In the genomic region with DNA sequence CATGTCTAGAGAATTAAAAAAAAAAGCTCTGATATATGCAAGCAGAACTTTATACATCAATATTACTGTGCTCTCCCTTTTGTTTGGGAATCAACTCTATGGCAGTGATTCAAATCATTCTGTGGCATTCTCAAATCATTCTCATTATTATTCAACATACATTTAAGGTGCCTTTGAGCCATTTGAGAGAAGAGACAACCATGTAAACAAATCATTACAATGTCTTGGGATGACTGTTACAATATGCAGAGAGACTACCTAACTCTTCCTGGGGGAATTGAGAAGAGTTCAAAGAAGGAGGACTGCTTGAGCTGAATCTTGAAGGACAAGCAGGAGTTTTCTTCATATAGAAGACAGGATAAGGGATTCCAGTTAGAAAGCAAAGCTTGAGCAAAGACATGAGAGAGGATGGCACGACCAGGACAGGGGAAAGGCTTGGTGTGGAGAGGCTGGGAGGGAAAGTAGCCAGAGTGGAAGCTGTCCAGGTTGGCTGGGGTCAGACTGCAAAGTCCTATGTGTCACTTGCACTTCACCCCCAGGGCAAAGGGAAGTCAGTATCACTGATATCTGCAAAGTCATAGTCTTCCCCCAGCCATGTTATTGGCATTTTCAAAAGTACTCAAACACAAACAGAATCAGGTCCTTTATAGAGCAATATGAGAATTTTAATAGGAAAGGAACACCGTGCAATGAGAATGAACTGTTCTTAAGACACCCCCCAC, we compare ENCODE assay signal across 10 cellular contexts. TPM values are rescaled to one million over a fixed set of nuclear protein-coding genes. Genes with fewer than 3 reads are reported as not detected.
A peak's percentile ranks its signal among the peaks of the same experiment; 100 is the strongest.
DNase-seq lines count a peak whose midpoint lies in the region; ATAC-seq, FAIRE-seq and TF ChIP-seq lines count a peak whose summit lies in the region.
"Had no signal": no experiment of that assay in that cellular context is flagged by ENCODE, and none has a peak within 500 bp of the region (broad histone marks: within the 10 kb centered on the region; RNA-seq: fewer than 3 reads in every experiment).

No MANE protein-coding gene starts in this region.

- H3K27ac ChIP-seq in K562 (ENCODE audit: extremely low read depth, low read depth, low read length) (no peak overlapping the region), pancreas (peak overlapping the region in 1 of 4 donors; percentile 13)

- no peaks in the 10 kb centered on the region for H3K27me3 ChIP-seq in K562 (ENCODE audit: control insufficient read depth in 2 of 2, insufficient read depth in 2 of 2, low read length in 2 of 2)
- H3K27me3 ChIP-seq in pancreas = no peaks in the 10 kb centered on the region
- H3K27me3 ChIP-seq in BE2C = no peaks in the 10 kb centered on the region

- POLR2A ChIA-PET in K562 (lab: Yijun Ruan, JAX) (interaction anchor here (1.0 to 5.6 kb wide), 2 partner anchors 9 to 78 kb away, joined by 3 to 25 read pairs; a partner anchor contains a TSS), HEK293T (lab: Yijun Ruan, JAX) (no interaction called here)

- H3K36me3 ChIP-seq in K562 (ENCODE audit: control insufficient read depth, insufficient read depth, low read length) (peaks cover 34% of the 10 kb centered on the region; the same call in 2 of the 3 replicates), pancreas (no peaks in the 10 kb centered on the region), BE2C (peaks cover 72% of the 10 kb centered on the region)

- intact Hi-C loops in K562 (cut with micrococcal nuclease) (no loop called here), pancreas (cut with DNase I) (no loop called here)

- TF ChIP-seq CTCF in K562 (IDR thresholded peaks at IDR 0.05 in 2 of 3, conservative IDR thresholded peaks at IDR 0.05 in 1 of 3; ENCODE audit: insufficient read depth in 2 of 3, low read depth in 1 of 3, low read length in 3 of 3) (no peak), pancreas (IDR thresholded peaks at IDR 0.05) (no peak), BE2C (IDR thresholded peaks at IDR 0.05; ENCODE audit: low read depth, low read length) (no peak)

- DNase-seq in K562 (ENCODE audit: extremely low read depth in 1 of 4, low spot score in 3 of 4) (peak in 2 of 4 experiments; percentile 30 to 34), pancreas (peak in 1 of 6 donors; percentile 28), BE2C (no peak), LoVo (ENCODE audit: low spot score) (no peak), HEK293T (ENCODE audit: extremely low spot score) (no peak)
- DNase-seq: activated effector memory CD4-positive, alpha-beta T cell treated with anti-CD3 and anti-CD28 coated beads, Interleukin-2, amount 50 U/mL, for 16 hours; NCI-H1417 had no signal

- ATAC-seq in GM18867 (IDR thresholded peaks at IDR 0.05; ENCODE audit: unreplicated experiment) (peak; percentile 39), HG02885 (IDR thresholded peaks at IDR 0.05; ENCODE audit: poor library complexity, unreplicated experiment) (peak; percentile 56), K562 (peak; percentile 88), pancreas (peak; percentile 38 to 61 (median 42))

- H3K4me3 ChIP-seq in K562 (no peak overlapping the region), pancreas (no peak overlapping the region), BE2C (ENCODE audit: low read depth, low read length) (no peak overlapping the region)

- no peak for TF ChIP-seq EP300 in K562 (IDR thresholded peaks at IDR 0.05; ENCODE audit: low read length)

- H3K79me2 ChIP-seq in K562 (ENCODE audit: control insufficient read depth, insufficient read depth, low read length) = peaks cover 19% of the 10 kb centered on the region; the same call in 2 of the 3 replicates

- H3K9me3 ChIP-seq in K562 (replicated peaks; ENCODE audit: control insufficient read depth, insufficient read depth, low read depth, low read length) = no peaks in the 10 kb centered on the region
- H3K9me3 ChIP-seq in pancreas = no peaks in the 10 kb centered on the region
- H3K9me3 ChIP-seq in BE2C = no peaks in the 10 kb centered on the region

- FAIRE-seq in K562 (lab: Jason Lieb, UNC) = no peak
- FAIRE-seq in pancreas (lab: Jason Lieb, UNC) = no peak
- FAIRE-seq: TTC549 had no signal

- peak overlapping the region in 1 of 2 experiments; percentile 6; a peak in 1 of 4 replicates for H3K9ac ChIP-seq in K562 (ENCODE audit: insufficient read depth in 1 of 2, low read depth in 2 of 2, low read length in 2 of 2)

- 21% methylated on average over 2 of the region's 2 CpGs for WGBS in K562 (ENCODE audit: insufficient coverage, low coverage, missing lambda C conversion rate)
- WGBS in pancreas, 2 donors = 35 to 50% methylated on average over 2 of the region's 2 CpGs

- CTCF ChIA-PET in K562 (lab: Yijun Ruan, JAX; ENCODE audit: low intra/inter-chr PET ratio) (no interaction called here), HEK293T (lab: Yijun Ruan, JAX) (no interaction called here)

- in situ Hi-C loops in K562 (cut with MboI) = no loop called here

- H3K9me1 ChIP-seq in K562 (ENCODE audit: control insufficient read depth, insufficient read depth, low read length) = peaks cover 2% of the 10 kb centered on the region

- no peak overlapping the region for H3K4me2 ChIP-seq in K562 (ENCODE audit: insufficient read depth, low read length)

- no peak overlapping the region for H2AFZ ChIP-seq in K562 (ENCODE audit: low read depth, low read length)

- H3K4me1 ChIP-seq in K562 (replicated peaks in 1 of 2; ENCODE audit: control insufficient read depth in 2 of 2, insufficient read depth in 2 of 2, low read length in 2 of 2) (peaks cover 0 to 9% of the 10 kb centered on the region in 2 experiments; a peak in 3 of 5 replicates), pancreas (peaks cover 24 to 64% (median 37%) of the 10 kb centered on the region in 3 donors), BE2C (peaks cover 17% of the 10 kb centered on the region)

- no peak for TF ChIP-seq POLR2A in K562 (conservative IDR thresholded peaks at IDR 0.05)

- no peak for TF ChIP-seq RAD21 in K562 (CRISPR knock-in tag; conservative IDR thresholded peaks at IDR 0.05 in 1 of 2, IDR thresholded peaks at IDR 0.05 in 1 of 2)

- peaks cover 19% of the 10 kb centered on the region; the same call in 1 of the 2 replicates for H4K20me1 ChIP-seq in K562 (replicated peaks; ENCODE audit: control insufficient read depth, insufficient read depth, low read length)

- no TSS peak for BruUV-seq in K562 (replicated peaks; lab: Mats Ljungman, UMichigan)

TF ChIP-seq in K562, 482 proteins besides CTCF, POLR2A, EP300 and RAD21 (continues in another document):
- no peak for TF ChIP-seq NR2C2 (CRISPR knock-in tag; IDR thresholded peaks at IDR 0.05)
- peak; percentile 57 for TF ChIP-seq NR2C2 (tag; IDR thresholded peaks at IDR 0.05)
- TF ChIP-seq ZNF778 (CRISPR knock-in tag; IDR thresholded peaks at IDR 0.05) = no peak
- TF ChIP-seq XRCC3 (IDR thresholded peaks at IDR 0.05) = no peak
- TF ChIP-seq NFE2 (IDR thresholded peaks at IDR 0.05; ENCODE audit: low read depth) = peak; percentile 89
- peak; percentile 66 for TF ChIP-seq MAFG (tag; conservative IDR thresholded peaks at IDR 0.05)
- TF ChIP-seq ZNF316 (IDR thresholded peaks at IDR 0.05) = peak; percentile 35; the same call in 1 of the 2 replicates
- TF ChIP-seq C11orf30 (IDR thresholded peaks at IDR 0.05; ENCODE audit: low read depth) = peak; percentile 56
- TF ChIP-seq XRCC5 (IDR thresholded peaks at IDR 0.05; ENCODE audit: low read depth, low read length) = no peak
- TF ChIP-seq DPF2 (IDR thresholded peaks at IDR 0.05) = peak; percentile 40; the same call in 1 of the 2 replicates
- TF ChIP-seq MAFF (IDR thresholded peaks at IDR 0.05; ENCODE audit: low read length) = peak; percentile 57; the same call in 1 of the 2 replicates
- TF ChIP-seq MAFK (IDR thresholded peaks at IDR 0.05; ENCODE audit: low read length) = peak; percentile 17; the same call in 1 of the 2 replicates
- peak; percentile 18; the same call in 1 of the 2 replicates for TF ChIP-seq ARID1B (IDR thresholded peaks at IDR 0.05)

TF ChIP-seq in HEK293T, 16 proteins besides CTCF, POLR2A, EP300 and RAD21:
- no peak for TF ChIP-seq ARNT (IDR thresholded peaks at IDR 0.05)
- no peak for TF ChIP-seq FOXK2 (IDR thresholded peaks at IDR 0.05)
- no peak for TF ChIP-seq FOXA1 (IDR thresholded peaks at IDR 0.05)
- TF ChIP-seq L3MBTL2 (conservative IDR thresholded peaks at IDR 0.05) = no peak
TF ChIP-seq in HEK293T: peak in this region for 0.

RNA-seq across cellular contexts. Expression of a gene that starts 9.0 kb away (rescaled TPM):
- 81.0 and 127 TPM in 2 replicates for total RNA-seq in K562 (2011; cell fraction: chromatin; rRNA removed; ENCODE audit: low replicate concordance)
- 24.8 and 40.4 TPM in 2 replicates for total RNA-seq in K562 (2011; cell fraction: nucleolus; rRNA removed)
- total RNA-seq in K562 (2011; cell fraction: nucleoplasm; rRNA removed) = 67.7 and 90.5 TPM in 2 replicates
- 8.1 and 10.4 TPM in 2 replicates for total RNA-seq in K562 (2014; rRNA removed)
- 15.0 and 16.5 TPM in 2 replicates for total RNA-seq in K562 (2014; rRNA removed; fragmentation: Illumina TruSeq; extraction: Trizol)
- total RNA-seq in K562 (2015; rRNA removed; fragmentation: Illumina TruSeq; extraction: Trizol) = 11.3 and 12.1 TPM in 2 replicates
- 20.0 and 20.1 TPM in 2 replicates for total RNA-seq in K562 (2021)
- polyA plus RNA-seq in K562 (2011; rRNA removed) = 22.5 and 37.3 TPM in 2 replicates
- polyA plus RNA-seq in K562 (2011; cell fraction: cytosol; rRNA removed) = 12.3 and 36.0 TPM in 2 replicates
- polyA plus RNA-seq in K562 (2011; cell fraction: nucleus; rRNA removed) = 44.1 and 66.0 TPM in 2 replicates
- 13.2 and 34.7 TPM in 2 replicates for polyA plus RNA-seq in K562 (2012)
- polyA plus RNA-seq in K562 (2014; fragmentation: Illumina TruSeq; extraction: Trizol) = 16.8 and 19.6 TPM in 2 replicates
- 1 to 10 TPM; 7.1 to 8.1 TPM for polyA plus RNA-seq in K562 (2014; fragmentation: Nextera tagmentation; extraction: Ambion mirVana)
- 9.0 and 10.5 TPM in 2 replicates for polyA plus RNA-seq in K562 (2014; rRNA removed)
- 34.8 and 79.8 TPM in 2 replicates for polyA minus RNA-seq in K562 (2011; rRNA and poly(A)+ RNA removed)
- polyA minus RNA-seq in K562 (2011; cell fraction: cytosol; rRNA and poly(A)+ RNA removed) = 17.4 and 37.8 TPM in 2 replicates
- polyA minus RNA-seq in K562 (2011; cell fraction: nucleus; rRNA and poly(A)+ RNA removed) = 39.9 and 102 TPM in 2 replicates
- total RNA-seq in pancreas = 10 to 100 TPM; 31.0 to 49.6 (median 41.0) TPM
- 10 to 100 TPM; 10.9 to 20.1 TPM for polyA plus RNA-seq in pancreas
- polyA plus RNA-seq in BE2C (2012; ENCODE audit: insufficient read depth, insufficient read length, low read depth) = 25.3 TPM
